Comparison of ENCODE assay signal across 25 cellular contexts in the genomic region with DNA sequence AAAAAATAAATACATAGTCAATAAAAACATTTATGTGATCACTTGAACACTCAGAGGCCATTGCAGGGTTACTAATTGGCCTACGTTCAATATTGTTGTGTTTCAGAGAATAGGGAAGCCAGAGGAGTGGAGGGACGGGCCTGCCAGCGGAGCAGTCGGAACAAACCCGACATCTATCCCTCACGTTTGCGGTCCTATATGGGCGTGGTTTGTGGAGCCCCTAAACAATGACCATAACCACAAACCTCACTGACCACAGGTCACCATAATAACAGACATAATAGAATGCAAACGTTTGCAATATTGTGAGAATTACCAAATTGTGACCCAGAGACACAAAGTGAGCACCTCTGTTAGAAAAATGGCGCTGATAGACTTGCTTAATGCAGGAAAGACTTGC.
"Had no signal": no experiment of that assay in that cellular context is flagged by ENCODE, and none has a peak within 500 bp of the region (broad histone marks: within the 10 kb centered on the region; RNA-seq: fewer than 3 reads in every experiment).

No MANE protein-coding gene starts in this region.

- H3K4me3 ChIP-seq: dorsolateral prefrontal cortex, heart right ventricle, mucosa of descending colon, ovary, right atrium auricular region, sigmoid colon, skin epidermis, stomach, thoracic aorta, transverse colon had no signal

- H3K27me3 ChIP-seq: ovary, right atrium auricular region, transverse colon had no signal

- DNase-seq: cortex of kidney; dorsolateral prefrontal cortex; effector CD8-positive, alpha-beta T cell; heart right ventricle; hypothalamus; mammary epithelial cell; mucosa of descending colon; naive thymus-derived CD8-positive, alpha-beta T cell; nucleus accumbens; ovary; sigmoid colon; stimulated activated CD4-positive, alpha-beta T cell treated with anti-CD3 and anti-CD28 coated beads, Interleukin-2, amount 100 ng/mL, for 24 hours; stimulated activated CD4-positive, alpha-beta T cell treated with anti-CD3 and anti-CD28 coated beads, Interleukin-4, amount 100 ng/mL, for 4 hours; stimulated activated naive CD4-positive, alpha-beta T cell; stomach; substantia nigra; transverse colon had no signal

- H3K36me3 ChIP-seq: heart right ventricle, ovary, right atrium auricular region, sigmoid colon, stomach, thoracic aorta, transverse colon had no signal

- ATAC-seq: esophagus mucosa; heart right ventricle; left lobe of liver; mucosa of descending colon; naive thymus-derived CD8-positive, alpha-beta T cell had no signal

- FAIRE-seq: endometrium, frontal cortex, islet of Langerhans had no signal

- H3K27ac ChIP-seq: dorsolateral prefrontal cortex, heart right ventricle, ovary, right atrium auricular region, sigmoid colon, skin epidermis, stomach, thoracic aorta, transverse colon had no signal
